Comparison of ENCODE assay signal across 1 cellular context in the genomic region with DNA sequence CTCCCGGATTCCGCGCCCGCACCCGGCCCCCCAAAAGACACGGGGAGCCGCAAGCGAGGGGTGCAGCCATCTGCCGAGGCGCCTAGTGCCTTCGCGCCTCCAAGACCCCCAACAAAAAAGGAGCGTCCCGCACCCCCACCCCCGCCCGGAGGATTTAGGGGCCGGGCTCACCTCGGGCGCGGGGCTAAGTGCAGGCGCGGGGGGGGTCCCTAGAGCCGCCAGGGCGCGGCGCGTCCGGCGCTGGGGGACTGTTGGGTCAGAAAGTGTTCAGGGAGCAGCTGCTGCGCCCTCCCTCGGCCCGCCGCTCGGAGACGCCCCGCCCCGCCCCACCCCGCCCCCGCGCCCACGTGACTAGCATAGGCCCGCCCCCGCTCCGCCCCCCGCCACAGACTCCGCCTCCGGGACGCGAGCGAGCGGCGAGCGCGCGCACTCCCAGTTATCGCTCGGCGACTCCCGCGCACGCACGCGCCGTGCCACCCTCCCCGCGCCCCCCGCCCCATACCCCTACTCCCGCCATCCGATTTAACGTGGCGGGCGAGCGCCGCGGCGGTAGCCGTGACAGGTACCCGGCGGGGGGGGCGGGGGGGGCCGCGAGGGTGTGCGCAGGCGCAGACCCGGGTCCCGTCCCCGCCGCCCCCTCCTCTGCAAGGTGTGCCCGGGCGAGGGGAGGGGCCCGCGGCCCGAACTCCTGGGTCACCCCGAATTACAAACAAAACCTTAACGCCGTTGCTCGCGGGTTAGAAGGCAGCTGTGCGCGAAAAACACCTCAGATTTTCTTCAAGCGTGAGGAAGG.
A peak's percentile ranks its signal among the peaks of the same experiment; 100 is the strongest.
TF ChIP-seq lines count a peak whose summit lies in the region.

No MANE protein-coding gene starts in this region.

TF ChIP-seq in SK-N-SH, 30 proteins besides CTCF, POLR2A, EP300 and RAD21 (continued from another document):
- peak; percentile 21; the same call in 1 of the 2 replicates for TF ChIP-seq NRF1 (IDR thresholded peaks at IDR 0.05; ENCODE audit: low read depth, low read length)
- TF ChIP-seq TAF1 (IDR thresholded peaks at IDR 0.05; ENCODE audit: borderline replicate concordance, low read depth, low read length), result peak; percentile 43; the same call in 1 of the 2 replicates
TF ChIP-seq in SK-N-SH: peak in this region for 2.
